Comparison of ENCODE assay signal across 20 cellular contexts in genomic region chr1:227355542-227356270, GRCh38. TPM values are rescaled to one million over a fixed set of nuclear protein-coding genes. Genes with fewer than 3 reads are reported as not detected.
A peak's percentile ranks its signal among the peaks of the same experiment; 100 is the strongest.
DNase-seq lines count a peak whose midpoint lies in the region; ATAC-seq, FAIRE-seq and TF ChIP-seq lines count a peak whose summit lies in the region.
"Had no signal": no experiment of that assay in that cellular context is flagged by ENCODE, and none has a peak within 500 bp of the region (broad histone marks: within the 10 kb centered on the region; RNA-seq: fewer than 3 reads in every experiment).

No MANE protein-coding gene starts in this region.

- intact Hi-C loops in pancreas (cut with DNase I) = no loop called here

- H3K4me3 Mint-ChIP-seq in WTC11 = no peak overlapping the region
- H3K4me3 Mint-ChIP-seq: CD4-positive, alpha-beta memory T cell had no signal

- peaks cover 6% of the 10 kb centered on the region for H3K27me3 Mint-ChIP-seq in WTC11 (ENCODE audit: low read depth)

- ATAC-seq in WTC11 (no peak), pancreas (no peak)

- H2BK5ac ChIP-seq in mesenchymal stem cell (ENCODE audit: low read depth, low read length, poor library complexity, severe bottlenecking) = no peak overlapping the region

- H2BK120ac ChIP-seq in mesenchymal stem cell (ENCODE audit: low read depth, low read length) = no peak overlapping the region

- DNase-seq in ELF-1 (ENCODE audit: low read depth, low spot score) (peak; percentile 22), WTC11 (ENCODE audit: low spot score) (no peak), mesenchymal stem cell (no peak), pancreas (no peak), NCI-H82 treated with DMSO at 0.1 percent for 48 hours (lab: John Stamatoyannopoulos, UW; ENCODE audit: unreplicated experiment) (no peak), NCI-H345 (lab: John Stamatoyannopoulos, UW) (no peak)
- DNase-seq: CD4-positive, alpha-beta memory T cell; KG1; NCI-H1105 treated with DMSO at 0.1 percent for 48 hours; NCI-H2029 treated with DMSO at 0.1 percent for 48 hours; NCI-H524; NCI-H82; Right ventricle myocardium superior had no signal

- H3K36me3 ChIP-seq in HUES6 (ENCODE audit: control insufficient read depth, insufficient read depth, low read length) = no peaks in the 10 kb centered on the region
- H3K36me3 ChIP-seq in mesenchymal stem cell (ENCODE audit: control insufficient read depth in 1 of 2, insufficient read depth in 2 of 2, low read depth in 1 of 2, low read length in 2 of 2) = no peaks in the 10 kb centered on the region
- H3K36me3 ChIP-seq in pancreas = no peaks in the 10 kb centered on the region

- H3K4me3 ChIP-seq in HUES6 (ENCODE audit: low read depth, low read length) (no peak overlapping the region), mesenchymal stem cell (ENCODE audit: insufficient read depth in 1 of 2, low read depth in 1 of 2, low read length in 2 of 2) (no peak overlapping the region), pancreas (no peak overlapping the region)
- H3K4me3 ChIP-seq: GM23248 had no signal

- peak overlapping the region in 1 of 2 experiments; percentile 52 for H3K18ac ChIP-seq in mesenchymal stem cell (ENCODE audit: low read depth in 1 of 2, low read length in 2 of 2)

- no peak overlapping the region for H3K4me2 ChIP-seq in mesenchymal stem cell (ENCODE audit: low read length, poor library complexity, severe bottlenecking)

- peak overlapping the region; percentile 60 for H2BK15ac ChIP-seq in mesenchymal stem cell (ENCODE audit: low read depth, poor library complexity, severe bottlenecking)

- POLR2A ChIA-PET in WTC11 (lab: Charles Lee) = no interaction called here

- no peak overlapping the region for H4K91ac ChIP-seq in mesenchymal stem cell (ENCODE audit: low read length)

- H3K79me1 ChIP-seq in mesenchymal stem cell (replicated peaks; ENCODE audit: low read length, poor library complexity, severe bottlenecking) = no peaks in the 10 kb centered on the region

- H3K27me3 ChIP-seq in HUES6 (ENCODE audit: control insufficient read depth, insufficient read depth, low read length) = no peaks in the 10 kb centered on the region
- no peaks in the 10 kb centered on the region for H3K27me3 ChIP-seq in mesenchymal stem cell (ENCODE audit: control insufficient read depth in 1 of 2, insufficient read depth in 1 of 2, low read length in 2 of 2)
- H3K27me3 ChIP-seq in pancreas = no peaks in the 10 kb centered on the region

- H3K27ac Mint-ChIP-seq in WTC11 = peak overlapping the region; percentile 64; the same call in 1 of the 2 replicates

- H3K9me3 ChIP-seq in HUES6 (ENCODE audit: control insufficient read depth, insufficient read depth, low read depth, low read length) (no peaks in the 10 kb centered on the region; the same call in 1 of the 2 replicates), mesenchymal stem cell (ENCODE audit: control insufficient read depth, low read length) (no peaks in the 10 kb centered on the region), pancreas (no peaks in the 10 kb centered on the region)
- H3K9me3 ChIP-seq: Caco-2 had no signal

- H2AFZ ChIP-seq in mesenchymal stem cell (ENCODE audit: low read depth, low read length) = no peak overlapping the region
- H2AFZ ChIP-seq: GM23248 had no signal

- H3K4ac ChIP-seq in mesenchymal stem cell (ENCODE audit: low read depth in 1 of 2, low read length in 2 of 2) = peak overlapping the region in 1 of 2 experiments; percentile 9

- no peak overlapping the region for H4K8ac ChIP-seq in mesenchymal stem cell (ENCODE audit: low read length)

- H3K4me1 Mint-ChIP-seq in WTC11 = peaks cover 49% of the 10 kb centered on the region
- H3K4me1 Mint-ChIP-seq: CD4-positive, alpha-beta memory T cell had no signal

- peak overlapping the region in 1 of 2 experiments; percentile 82 for H2BK12ac ChIP-seq in mesenchymal stem cell (ENCODE audit: low read length in 2 of 2)

- CTCF ChIA-PET in WTC11 (lab: Charles Lee) = interaction anchor here (1.8 kb wide), 1 partner anchor 14 kb away, joined by 5 read pairs; no protein-coding TSS in a partner anchor

- no peak overlapping the region for H3K14ac ChIP-seq in mesenchymal stem cell (ENCODE audit: low read length in 2 of 2)

- 83% methylated on average over 15 of the region's 15 CpGs for WGBS in mesenchymal stem cell
- 87 to 88% methylated on average over 15 of the region's 15 CpGs for WGBS in pancreas, 2 donors

- peak overlapping the region; percentile 79 for H2AK5ac ChIP-seq in mesenchymal stem cell (ENCODE audit: low read length, severe bottlenecking)

- no peak for TF ChIP-seq CTCF in WTC11 (IDR thresholded peaks at IDR 0.05)
- no peak for TF ChIP-seq CTCF in pancreas (IDR thresholded peaks at IDR 0.05)

- H3K27ac ChIP-seq in HUES6 (ENCODE audit: low read depth, low read length) = peak overlapping the region; percentile 66; the same call in 1 of the 2 replicates
- no peak overlapping the region for H3K27ac ChIP-seq in mesenchymal stem cell (ENCODE audit: low read length, poor library complexity, severe bottlenecking)
- H3K27ac ChIP-seq in pancreas = no peak overlapping the region
- H3K27ac ChIP-seq: GM23248 had no signal

- no peak for FAIRE-seq in pancreas (lab: Jason Lieb, UNC)
- FAIRE-seq: G401.6, GM12892, RCC 7860 had no signal

- H3K36me3 Mint-ChIP-seq in WTC11 = no peaks in the 10 kb centered on the region
- H3K36me3 Mint-ChIP-seq: CD4-positive, alpha-beta memory T cell had no signal

- no peaks in the 10 kb centered on the region for H3K9me3 Mint-ChIP-seq in WTC11

- H3K4me1 ChIP-seq in HUES6 (ENCODE audit: control insufficient read depth, insufficient read depth, low read length) (peaks cover 29% of the 10 kb centered on the region), mesenchymal stem cell (ENCODE audit: control insufficient read depth, insufficient read depth, low read depth, low read length) (peaks cover 8% of the 10 kb centered on the region), pancreas (peaks cover 0 to 7% (median 0%) of the 10 kb centered on the region in 3 donors)

- no peak overlapping the region for H3K23ac ChIP-seq in mesenchymal stem cell (ENCODE audit: low read length in 2 of 2)

- H3K9ac ChIP-seq in HUES6 (ENCODE audit: low read length) = peak overlapping the region; percentile 82
- no peak overlapping the region for H3K9ac ChIP-seq in mesenchymal stem cell (ENCODE audit: low read length)
- H3K9ac ChIP-seq: GM23248 had no signal

TF ChIP-seq in WTC11, 78 proteins besides CTCF, POLR2A, EP300 and RAD21:
- TF ChIP-seq ELF4 (CRISPR knock-in tag; IDR thresholded peaks at IDR 0.05; ENCODE audit: low read depth) = no peak
- TF ChIP-seq ZNF425 (CRISPR knock-in tag; conservative IDR thresholded peaks at IDR 0.05) = no peak
- TF ChIP-seq KAT7 (CRISPR knock-in tag; IDR thresholded peaks at IDR 0.05; ENCODE audit: borderline replicate concordance) = no peak
- no peak for TF ChIP-seq ARID4B (CRISPR knock-in tag; IDR thresholded peaks at IDR 0.05; ENCODE audit: borderline replicate concordance)
- no peak for TF ChIP-seq TEAD1 (CRISPR knock-in tag; IDR thresholded peaks at IDR 0.05)
- no peak for TF ChIP-seq ETV6 (CRISPR knock-in tag; IDR thresholded peaks at IDR 0.05)

RNA-seq across cellular contexts. Expression of gene CDC42BPA, which starts 37.4 kb away (rescaled TPM):
- total RNA-seq in WTC11 (2021) (22.2 to 25.2 TPM (median 22.9 TPM) in 3 replicates), pancreas (10 to 100 TPM; 11.9 to 22.5 (median 17.1) TPM)
- polyA plus RNA-seq in mesenchymal stem cell (2013, experiment 1 of 2) = 23.2 TPM
- 23.2 TPM for polyA plus RNA-seq in mesenchymal stem cell (2013, experiment 2 of 2)
- 10 to 100 TPM in 1 of 2 donors, 1 to 10 TPM in 1; 5.3 to 10.3 TPM for polyA plus RNA-seq in pancreas
- total RNA-seq: OCI-LY7 had no signal
- polyA plus RNA-seq: CD4-positive, alpha-beta memory T cell had no signal
